In genomic region chr10:76874151-76874550, GRCh38 we compare ENCODE assay signal across 14 cellular contexts.
DNase-seq lines count a peak whose midpoint lies in the region; ATAC-seq and TF ChIP-seq lines count a peak whose summit lies in the region.
"Had no signal": no experiment of that assay in that cellular context is flagged by ENCODE, and none has a peak within 500 bp of the region (broad histone marks: within the 10 kb centered on the region; RNA-seq: fewer than 3 reads in every experiment).

No MANE protein-coding gene starts in this region.

- ATAC-seq in naive thymus-derived CD8-positive, alpha-beta T cell, result no peak
- ATAC-seq in HG03045 (IDR thresholded peaks at IDR 0.05; ENCODE audit: unreplicated experiment), result no peak

- H2BK12ac ChIP-seq in mesenchymal stem cell (ENCODE audit: low read length in 2 of 2), result no peak overlapping the region

- H3K4me3 ChIP-seq in A673 (ENCODE audit: low read depth, low read length, poor library complexity, severe bottlenecking) (no peak overlapping the region), Loucy (ENCODE audit: low read length, poor library complexity, severe bottlenecking) (no peak overlapping the region), epithelial cell of esophagus (ENCODE audit: low read length) (no peak overlapping the region), mesenchymal stem cell (ENCODE audit: insufficient read depth in 1 of 2, low read depth in 1 of 2, low read length in 2 of 2) (peak overlapping the region in 1 of 2 experiments; percentile 25)
- H3K4me3 ChIP-seq: adrenal gland had no signal

- H3K9me2 ChIP-seq in Loucy (replicated peaks; ENCODE audit: low read depth, low read length), result no peaks in the 10 kb centered on the region

- peak overlapping the region; percentile 42 for H2AFZ ChIP-seq in Loucy (ENCODE audit: low read length)
- H2AFZ ChIP-seq in mesenchymal stem cell (ENCODE audit: low read depth, low read length), result no peak overlapping the region

- POLR2A ChIA-PET in A673 (lab: Charles Lee; ENCODE audit: low non-redundant PET), result no interaction called here
- POLR2A ChIA-PET in naive thymus-derived CD8-positive, alpha-beta T cell (lab: Charles Lee), result no interaction called here

- no peak overlapping the region for H3K9ac ChIP-seq in Loucy (ENCODE audit: low read depth, low read length, poor library complexity, severe bottlenecking)
- H3K9ac ChIP-seq in mesenchymal stem cell (ENCODE audit: low read length), result peak overlapping the region; percentile 72

- H2AK5ac ChIP-seq in mesenchymal stem cell (ENCODE audit: low read length, severe bottlenecking), result no peak overlapping the region

- no peak overlapping the region for H4K8ac ChIP-seq in mesenchymal stem cell (ENCODE audit: low read length)

- no peaks in the 10 kb centered on the region for H3F3A ChIP-seq in Loucy (ENCODE audit: low read depth)

- H2BK5ac ChIP-seq in mesenchymal stem cell (ENCODE audit: low read depth, low read length, poor library complexity, severe bottlenecking), result no peak overlapping the region

- peak; percentile 20 for DNase-seq in A673 (ENCODE audit: low spot score)
- peak; percentile 62 for DNase-seq in epithelial cell of esophagus (ENCODE audit: low read depth)
- peak; percentile 13 for DNase-seq in mesenchymal stem cell
- DNase-seq in 8988T, result no peak
- DNase-seq in naive thymus-derived CD8-positive, alpha-beta T cell, result no peak
- DNase-seq in SHP77 treated with DMSO at 0.1 percent for 48 hours (lab: John Stamatoyannopoulos, UW), result no peak
- DNase-seq: activated T-cell treated with anti-CD3 and anti-CD28 coated beads for 4 hours, head of caudate nucleus, KG1, NCI-H2171 treated with DMSO at 0.1 percent for 48 hours, trophoblast cell had no signal

- no peak overlapping the region for H3K14ac ChIP-seq in mesenchymal stem cell (ENCODE audit: low read length in 2 of 2)

- no peaks in the 10 kb centered on the region for H3K9me3 ChIP-seq in A673 (ENCODE audit: low read depth, low read length, poor library complexity, severe bottlenecking)
- H3K9me3 ChIP-seq in Loucy (ENCODE audit: insufficient read depth, low read depth, low read length), result no peaks in the 10 kb centered on the region
- H3K9me3 ChIP-seq in mesenchymal stem cell (ENCODE audit: control insufficient read depth, low read length), result no peaks in the 10 kb centered on the region
- H3K9me3 ChIP-seq: adrenal gland had no signal

- WGBS in mesenchymal stem cell, result no CpG with 5 or more reads among the region's 1 CpG

- no peak overlapping the region for H2BK120ac ChIP-seq in mesenchymal stem cell (ENCODE audit: low read depth, low read length)

- no peak overlapping the region for H3K4me2 ChIP-seq in Loucy (ENCODE audit: low read depth, low read length, poor library complexity, severe bottlenecking)
- no peak overlapping the region for H3K4me2 ChIP-seq in mesenchymal stem cell (ENCODE audit: low read length, poor library complexity, severe bottlenecking)

- H3K4me3 Mint-ChIP-seq in naive thymus-derived CD8-positive, alpha-beta T cell, result no peak overlapping the region

- peaks cover 0 to 11% (median 0%) of the 10 kb centered on the region in 9 donors for H3K9me3 Mint-ChIP-seq in naive thymus-derived CD8-positive, alpha-beta T cell

- no peaks in the 10 kb centered on the region for H3K79me2 ChIP-seq in Loucy (ENCODE audit: insufficient read depth, low read length)

- H3K4me1 ChIP-seq in A673 (ENCODE audit: insufficient read depth, low read length, poor library complexity, severe bottlenecking) (no peaks in the 10 kb centered on the region), Loucy (ENCODE audit: insufficient read depth, low read length, poor library complexity, severe bottlenecking) (peaks cover 7% of the 10 kb centered on the region), mesenchymal stem cell (ENCODE audit: control insufficient read depth, insufficient read depth, low read depth, low read length) (no peaks in the 10 kb centered on the region)
- H3K4me1 ChIP-seq: adrenal gland had no signal

- H2BK15ac ChIP-seq in mesenchymal stem cell (ENCODE audit: low read depth, poor library complexity, severe bottlenecking), result no peak overlapping the region

- no peak overlapping the region for H3K27ac Mint-ChIP-seq in naive thymus-derived CD8-positive, alpha-beta T cell

- H3K36me3 ChIP-seq in A673 (ENCODE audit: insufficient read depth, low read length, poor library complexity, severe bottlenecking) (no peaks in the 10 kb centered on the region), Loucy (ENCODE audit: insufficient read depth, low read length) (no peaks in the 10 kb centered on the region), mesenchymal stem cell (ENCODE audit: control insufficient read depth in 1 of 2, insufficient read depth in 2 of 2, low read depth in 1 of 2, low read length in 2 of 2) (no peaks in the 10 kb centered on the region)
- H3K36me3 ChIP-seq: adrenal gland had no signal

- H3K27me3 ChIP-seq in A673 (replicated peaks; ENCODE audit: insufficient read depth, low read depth, low read length, poor library complexity), result no peaks in the 10 kb centered on the region
- H3K27me3 ChIP-seq in Loucy (ENCODE audit: insufficient read depth, low read length, poor library complexity, severe bottlenecking), result no peaks in the 10 kb centered on the region
- H3K27me3 ChIP-seq in mesenchymal stem cell (ENCODE audit: control insufficient read depth in 1 of 2, insufficient read depth in 1 of 2, low read length in 2 of 2), result peaks cover 0 to 4% of the 10 kb centered on the region in 2 experiments
- H3K27me3 ChIP-seq: adrenal gland had no signal

- H3K36me3 Mint-ChIP-seq in naive thymus-derived CD8-positive, alpha-beta T cell, result no peaks in the 10 kb centered on the region

- H3K27ac ChIP-seq in A673 (ENCODE audit: low read depth, low read length, poor library complexity, severe bottlenecking) (no peak overlapping the region), mesenchymal stem cell (ENCODE audit: low read length, poor library complexity, severe bottlenecking) (no peak overlapping the region)
- H3K27ac ChIP-seq: adrenal gland had no signal

- peaks cover 6 to 30% (median 18%) of the 10 kb centered on the region in 5 donors for H3K27me3 Mint-ChIP-seq in naive thymus-derived CD8-positive, alpha-beta T cell

- no peak overlapping the region for H3K18ac ChIP-seq in mesenchymal stem cell (ENCODE audit: low read depth in 1 of 2, low read length in 2 of 2)

- H3K79me1 ChIP-seq in mesenchymal stem cell (replicated peaks; ENCODE audit: low read length, poor library complexity, severe bottlenecking), result no peaks in the 10 kb centered on the region

- H3K23ac ChIP-seq in mesenchymal stem cell (ENCODE audit: low read length in 2 of 2), result no peak overlapping the region

- TF ChIP-seq CTCF in A673 (conservative IDR thresholded peaks at IDR 0.05; ENCODE audit: low read depth, low read length) (no peak), Loucy (conservative IDR thresholded peaks at IDR 0.05; ENCODE audit: low read length) (no peak), epithelial cell of esophagus (IDR thresholded peaks at IDR 0.05; ENCODE audit: insufficient read depth, low read depth, low read length, missing control alignments) (no peak)

- H4K91ac ChIP-seq in mesenchymal stem cell (ENCODE audit: low read length), result no peak overlapping the region

- no peaks in the 10 kb centered on the region for H3K4me1 Mint-ChIP-seq in naive thymus-derived CD8-positive, alpha-beta T cell

- no TSS peak for BruUV-seq in A673 (replicated peaks; lab: Mats Ljungman, UMichigan)

- CTCF ChIA-PET in A673 (lab: Charles Lee), result no interaction called here

- no peaks in the 10 kb centered on the region for H4K20me1 ChIP-seq in Loucy (ENCODE audit: insufficient read depth, low read length, poor library complexity, severe bottlenecking)

- intact Hi-C loops in A673 (cut with micrococcal nuclease; ENCODE audit: unreplicated experiment), result no loop called here

- H3K4ac ChIP-seq in mesenchymal stem cell (ENCODE audit: low read depth in 1 of 2, low read length in 2 of 2), result no peak overlapping the region

Comparison
In these comparisons a context has a peak if more than half of its experiments do, and no peak if none do; other contexts are left out.
1. DNase-seq: peak in A673 (single experiment), epithelial cell of esophagus (single experiment) and mesenchymal stem cell (single experiment); none in 8988T (single experiment), naive thymus-derived CD8-positive, alpha-beta T cell (0 of 10) and SHP77 treated with DMSO at 0.1 percent for 48 hours (single experiment).